In genomic region chr4:127124919-127125318, GRCh38 we compare ENCODE assay signal across 15 cellular contexts.
DNase-seq lines count a peak whose midpoint lies in the region; ATAC-seq and TF ChIP-seq lines count a peak whose summit lies in the region.
"Had no signal": no experiment of that assay in that cellular context is flagged by ENCODE, and none has a peak within 500 bp of the region (broad histone marks: within the 10 kb centered on the region; RNA-seq: fewer than 3 reads in every experiment).

No MANE protein-coding gene starts in this region.

- H3K27me3 ChIP-seq in endodermal cell (ENCODE audit: control insufficient read depth, insufficient read depth, low read length, poor library complexity, severe bottlenecking) (no peaks in the 10 kb centered on the region), neuron (ENCODE audit: insufficient read depth, low read length) (no peaks in the 10 kb centered on the region)

- peak; percentile 10 for DNase-seq in NCI-H2029 treated with DMSO at 0.1 percent for 48 hours (lab: John Stamatoyannopoulos, UW)
- no peak for DNase-seq in NCI-H2029 (lab: John Stamatoyannopoulos, UW)
- peak; percentile 29 for DNase-seq in NCI-H69 (lab: John Stamatoyannopoulos, UW)
- DNase-seq in endodermal cell, result no peak
- DNase-seq in activated CD4-positive, alpha-beta T cell treated with anti-CD3 and anti-CD28 coated beads, Interleukin-2, amount 50 U/mL, for 4 hours, result no peak
- DNase-seq: 8988T; activated naive CD8-positive, alpha-beta T cell treated with anti-CD3 and anti-CD28 coated beads for 36 hours; GDM1; immature natural killer cell; NCI-H526 treated with DMSO at 0.1 percent for 48 hours had no signal

- H3K4me3 Mint-ChIP-seq in endodermal cell, result no peak overlapping the region
- H3K4me3 Mint-ChIP-seq: activated naive CD8-positive, alpha-beta T cell treated with anti-CD3 and anti-CD28 coated beads for 36 hours; immature natural killer cell; stimulated activated memory B cell treated with anti-CD40 and anti-IgM and Interleukin-4, amounts not matched to agents 10 μg/mL and 1 μg/mL and 100 μg/mL, for 72 hours; T-helper 2 cell treated with Interferon-gamma antibody and Interleukin-4, amounts not matched to agents 5 μg/mL and 100 μg/mL, for 36 hours had no signal

- H3K4me3 ChIP-seq in endodermal cell (ENCODE audit: low read length) (no peak overlapping the region), neuron (ENCODE audit: low read length) (no peak overlapping the region)

- peaks cover 7% of the 10 kb centered on the region for H3K4me1 Mint-ChIP-seq in endodermal cell
- H3K4me1 Mint-ChIP-seq: activated naive CD8-positive, alpha-beta T cell treated with anti-CD3 and anti-CD28 coated beads for 36 hours; immature natural killer cell; stimulated activated memory B cell treated with anti-CD40 and anti-IgM and Interleukin-4, amounts not matched to agents 10 μg/mL and 1 μg/mL and 100 μg/mL, for 72 hours had no signal

- no peak overlapping the region for H3K27ac Mint-ChIP-seq in endodermal cell
- H3K27ac Mint-ChIP-seq: activated naive CD8-positive, alpha-beta T cell treated with anti-CD3 and anti-CD28 coated beads for 36 hours; immature natural killer cell; stimulated activated memory B cell treated with anti-CD40 and anti-IgM and Interleukin-4, amounts not matched to agents 10 μg/mL and 1 μg/mL and 100 μg/mL, for 72 hours; T-helper 2 cell treated with Interferon-gamma antibody and Interleukin-4, amounts not matched to agents 5 μg/mL and 100 μg/mL, for 36 hours had no signal

- H3K27ac ChIP-seq in endodermal cell (ENCODE audit: low read depth, low read length), result no peak overlapping the region

- no peaks in the 10 kb centered on the region for H3K36me3 Mint-ChIP-seq in endodermal cell (ENCODE audit: low read depth)
- H3K36me3 Mint-ChIP-seq: activated naive CD8-positive, alpha-beta T cell treated with anti-CD3 and anti-CD28 coated beads for 36 hours; immature natural killer cell; stimulated activated memory B cell treated with anti-CD40 and anti-IgM and Interleukin-4, amounts not matched to agents 10 μg/mL and 1 μg/mL and 100 μg/mL, for 72 hours had no signal

- no peak overlapping the region for H3K9ac ChIP-seq in endodermal cell (ENCODE audit: extremely low read depth, low read length, poor library complexity, severe bottlenecking)

- H2AFZ ChIP-seq in neuron (ENCODE audit: low read depth, low read length), result peak overlapping the region; percentile 36

- ATAC-seq in GM21737 (IDR thresholded peaks at IDR 0.05; ENCODE audit: unreplicated experiment), result no peak
- no peak for ATAC-seq in HG03175 (IDR thresholded peaks at IDR 0.05; ENCODE audit: unreplicated experiment)
- ATAC-seq: stimulated activated memory B cell treated with anti-CD40 and anti-IgM and Interleukin-4, amounts not matched to agents 10 μg/mL and 1 μg/mL and 100 μg/mL, for 72 hours had no signal

- H3K9me3 Mint-ChIP-seq in endodermal cell, result peaks cover 14% of the 10 kb centered on the region

- peaks cover 11% of the 10 kb centered on the region for H3K9me3 ChIP-seq in endodermal cell (ENCODE audit: control insufficient read depth, low read length)
- no peaks in the 10 kb centered on the region for H3K9me3 ChIP-seq in neuron (ENCODE audit: low read length)

- H3K27me3 Mint-ChIP-seq in endodermal cell (ENCODE audit: insufficient read depth), result no peaks in the 10 kb centered on the region
- H3K27me3 Mint-ChIP-seq: activated naive CD8-positive, alpha-beta T cell treated with anti-CD3 and anti-CD28 coated beads for 36 hours; stimulated activated memory B cell treated with anti-CD40 and anti-IgM and Interleukin-4, amounts not matched to agents 10 μg/mL and 1 μg/mL and 100 μg/mL, for 72 hours had no signal

- no peaks in the 10 kb centered on the region for H3K36me3 ChIP-seq in endodermal cell (ENCODE audit: control insufficient read depth, insufficient read depth, low read length)
- no peaks in the 10 kb centered on the region for H3K36me3 ChIP-seq in neuron (ENCODE audit: insufficient read depth, low read length)

- TF ChIP-seq CTCF in endodermal cell (conservative IDR thresholded peaks at IDR 0.05), result peak; percentile 51

- no peaks in the 10 kb centered on the region for H3K4me1 ChIP-seq in endodermal cell (ENCODE audit: control insufficient read depth, insufficient read depth, low read length)
- peaks cover 2% of the 10 kb centered on the region for H3K4me1 ChIP-seq in neuron (ENCODE audit: insufficient read depth, low read length)

- WGBS in endodermal cell (ENCODE audit: insufficient coverage in 1 of 2, insufficient read length in 1 of 2), 2 experiments, result 88 to 100% methylated on average over 1 of the region's 2 CpGs

Comparison
In these comparisons a context has a peak if more than half of its experiments do, and no peak if none do; other contexts are left out.
1. DNase-seq: peak in NCI-H2029 treated with DMSO at 0.1 percent for 48 hours (single experiment) and NCI-H69 (single experiment); none in NCI-H2029 (single experiment), endodermal cell (single experiment) and activated CD4-positive, alpha-beta T cell treated with anti-CD3 and anti-CD28 coated beads, Interleukin-2, amount 50 U/mL, for 4 hours (0 of 2).